In genomic region chr1:181092883-181093282, GRCh38 we compare ENCODE assay signal across 12 cellular contexts. TPM values are rescaled to one million over a fixed set of nuclear protein-coding genes. Genes with fewer than 3 reads are reported as not detected.
DNase-seq lines count a peak whose midpoint lies in the region; FAIRE-seq and TF ChIP-seq lines count a peak whose summit lies in the region.
"Had no signal": no experiment of that assay in that cellular context is flagged by ENCODE, and none has a peak within 500 bp of the region (broad histone marks: within the 10 kb centered on the region; RNA-seq: fewer than 3 reads in every experiment).

No MANE protein-coding gene starts in this region.

- peaks cover 0 to 6% of the 10 kb centered on the region in 2 donors for H3K27me3 Mint-ChIP-seq in CD8-positive, alpha-beta memory T cell
- peaks cover 18% of the 10 kb centered on the region for H3K27me3 Mint-ChIP-seq in endothelial cell (ENCODE audit: unreplicated experiment)
- peaks cover 4% of the 10 kb centered on the region for H3K27me3 Mint-ChIP-seq in neural progenitor cell (ENCODE audit: insufficient read depth, low read depth)

- H2AFZ ChIP-seq in OCI-LY3 (ENCODE audit: low read depth, low read length) (no peak overlapping the region), neural progenitor cell (replicated peaks) (no peak overlapping the region)

- TF ChIP-seq CTCF in OCI-LY3 (IDR thresholded peaks at IDR 0.05; ENCODE audit: low read depth, low read length) (no peak), endothelial cell (IDR thresholded peaks at IDR 0.05; ENCODE audit: unreplicated experiment) (no peak), neural progenitor cell (IDR thresholded peaks at IDR 0.05) (no peak)

- peaks cover 0 to 3% (median 0%) of the 10 kb centered on the region in 5 donors for H3K9me3 Mint-ChIP-seq in CD8-positive, alpha-beta memory T cell
- H3K9me3 Mint-ChIP-seq in endothelial cell (ENCODE audit: unreplicated experiment) (no peaks in the 10 kb centered on the region), neural progenitor cell (no peaks in the 10 kb centered on the region)

- no peak for TF ChIP-seq POLR2A in H54 (IDR thresholded peaks at IDR 0.05; ENCODE audit: low read depth, low read length)

- no peaks in the 10 kb centered on the region for H3K9me3 ChIP-seq in CD8-positive, alpha-beta memory T cell (ENCODE audit: low read length)
- H3K9me3 ChIP-seq in OCI-LY3 (ENCODE audit: insufficient read depth, low read length) (no peaks in the 10 kb centered on the region), neural progenitor cell (ENCODE audit: low read depth) (no peaks in the 10 kb centered on the region)
- H3K9me3 ChIP-seq: thyroid gland had no signal

- peak overlapping the region; percentile 70 for H3K4me2 ChIP-seq in OCI-LY3 (ENCODE audit: low read length)
- H3K4me2 ChIP-seq in neural progenitor cell = no peak overlapping the region

- H3K4me1 ChIP-seq in CD8-positive, alpha-beta memory T cell (ENCODE audit: insufficient read depth, low read length) = peaks cover 19% of the 10 kb centered on the region
- H3K4me1 ChIP-seq in OCI-LY3 (ENCODE audit: low read length) (peaks cover 61% of the 10 kb centered on the region), neural progenitor cell (peaks cover 45% of the 10 kb centered on the region)

- H3K36me3 ChIP-seq in CD8-positive, alpha-beta memory T cell (ENCODE audit: insufficient read depth, low read length) = no peaks in the 10 kb centered on the region
- H3K36me3 ChIP-seq in OCI-LY3 (replicated peaks; ENCODE audit: low read depth, low read length) = peaks cover 74% of the 10 kb centered on the region
- no peaks in the 10 kb centered on the region for H3K36me3 ChIP-seq in neural progenitor cell
- H3K36me3 ChIP-seq: thyroid gland had no signal

- peak overlapping the region in 6 of 8 donors; percentile 18 to 98 (median 47) for H3K27ac Mint-ChIP-seq in CD8-positive, alpha-beta memory T cell
- H3K27ac Mint-ChIP-seq in endothelial cell (ENCODE audit: unreplicated experiment) (peak overlapping the region; percentile 5), neural progenitor cell (peak overlapping the region; percentile 36)

- H4K20me1 ChIP-seq in OCI-LY3 (ENCODE audit: insufficient read depth, low read length) = peaks cover 79% of the 10 kb centered on the region
- H4K20me1 ChIP-seq in neural progenitor cell (ENCODE audit: low read depth) = peaks cover 52% of the 10 kb centered on the region

- DNase-seq in CD8-positive, alpha-beta memory T cell = no peak
- no peak for DNase-seq in endothelial cell (ENCODE audit: low spot score)
- no peak for DNase-seq in neural progenitor cell (ENCODE audit: low spot score)
- DNase-seq in SKM-1 treated with dmso at 0.1 percent for 144 hours (lab: John Stamatoyannopoulos, UW; ENCODE audit: unreplicated experiment) = no peak
- DNase-seq in H54 (ENCODE audit: insufficient read length, low spot score) = no peak
- DNase-seq in kidney glomerular epithelial cell (lab: John Stamatoyannopoulos, UW) = no peak
- DNase-seq: EL; NCI-H82; stimulated activated CD4-positive, alpha-beta T cell treated with anti-CD3 and anti-CD28 coated beads, Interleukin-2, amount 100 ng/mL, for 48 hours; thyroid gland had no signal

- H3K27ac ChIP-seq in CD8-positive, alpha-beta memory T cell (ENCODE audit: low read depth, low read length) = no peak overlapping the region
- H3K27ac ChIP-seq in OCI-LY3 (ENCODE audit: low read length) = no peak overlapping the region
- no peak overlapping the region for H3K27ac ChIP-seq in neural progenitor cell
- H3K27ac ChIP-seq: thyroid gland had no signal

- peaks cover 2 to 42% (median 4%) of the 10 kb centered on the region in 3 donors for H3K36me3 Mint-ChIP-seq in CD8-positive, alpha-beta memory T cell
- H3K36me3 Mint-ChIP-seq in endothelial cell (ENCODE audit: low read depth, unreplicated experiment) (peaks cover 14% of the 10 kb centered on the region), neural progenitor cell (peaks cover 14% of the 10 kb centered on the region)

- H3K9ac ChIP-seq in OCI-LY3 (ENCODE audit: low read length) = no peak overlapping the region
- no peak overlapping the region for H3K9ac ChIP-seq in neural progenitor cell

- H3K4me3 Mint-ChIP-seq in CD8-positive, alpha-beta memory T cell = peak overlapping the region in 2 of 7 donors; percentile 20 to 23
- peak overlapping the region; percentile 56 for H3K4me3 Mint-ChIP-seq in endothelial cell (ENCODE audit: unreplicated experiment)
- H3K4me3 Mint-ChIP-seq in neural progenitor cell = peak overlapping the region; percentile 54

- H3K79me2 ChIP-seq in OCI-LY3 (ENCODE audit: low read length) (peaks cover 83% of the 10 kb centered on the region), neural progenitor cell (ENCODE audit: low read depth) (peaks cover 43% of the 10 kb centered on the region)

- peaks cover 35 to 47% (median 41%) of the 10 kb centered on the region in 3 donors for H3K4me1 Mint-ChIP-seq in CD8-positive, alpha-beta memory T cell
- H3K4me1 Mint-ChIP-seq in endothelial cell (ENCODE audit: unreplicated experiment) = peaks cover 44% of the 10 kb centered on the region
- H3K4me1 Mint-ChIP-seq in neural progenitor cell = peaks cover 63% of the 10 kb centered on the region

- no peaks in the 10 kb centered on the region for H3K27me3 ChIP-seq in CD8-positive, alpha-beta memory T cell (ENCODE audit: insufficient read depth, low read length, poor library complexity, severe bottlenecking)
- H3K27me3 ChIP-seq in OCI-LY3 (ENCODE audit: low read depth, low read length) (no peaks in the 10 kb centered on the region), neural progenitor cell (peaks cover 11% of the 10 kb centered on the region)
- H3K27me3 ChIP-seq: thyroid gland had no signal

- H3K4me3 ChIP-seq in CD8-positive, alpha-beta memory T cell (ENCODE audit: low read length) = no peak overlapping the region
- H3K4me3 ChIP-seq in OCI-LY3 (ENCODE audit: low read length) (peak overlapping the region; percentile 31), neural progenitor cell (no peak overlapping the region)
- H3K4me3 ChIP-seq: thyroid gland had no signal

- POLR2A ChIA-PET in CD8-positive, alpha-beta memory T cell (lab: Charles Lee) = interaction anchor here (0.5 to 5.5 kb wide), 2 partner anchors 12 to 57 kb away, joined by 3 to 111 read pairs; no protein-coding TSS in a partner anchor

- peaks cover 26% of the 10 kb centered on the region for H3F3A ChIP-seq in neural progenitor cell (ENCODE audit: low read depth)

- CTCF ChIA-PET in CD8-positive, alpha-beta memory T cell (lab: Charles Lee) = interaction anchor here (1.0 to 5.7 kb wide), 2 partner anchors 38 to 49 kb away, joined by 3 to 70 read pairs; no protein-coding TSS in a partner anchor

- no peak for FAIRE-seq in H54 (lab: Jason Lieb, UNC)
- FAIRE-seq: colon had no signal

RNA-seq across cellular contexts. Expression of gene IER5, which starts 4.4 kb away (rescaled TPM):
- 10 to 100 TPM; 52.3 to 57.2 TPM for total RNA-seq in CD8-positive, alpha-beta memory T cell
- polyA plus RNA-seq in CD8-positive, alpha-beta memory T cell = 29.0 TPM
- total RNA-seq in endothelial cell (ENCODE audit: unreplicated experiment) (18.0 TPM), neural progenitor cell (ENCODE audit: low replicate concordance) (8.0 and 15.3 TPM in 2 replicates)

RNA-seq across cellular contexts. Expression of gene MR1, which starts 59.1 kb away (rescaled TPM):
- total RNA-seq in CD8-positive, alpha-beta memory T cell = 10 to 100 TPM; 13.8 to 16.4 TPM
- 37.7 TPM for polyA plus RNA-seq in CD8-positive, alpha-beta memory T cell
- total RNA-seq in endothelial cell (ENCODE audit: unreplicated experiment) (0.67 TPM), neural progenitor cell (ENCODE audit: low replicate concordance) (0.03 TPM in 1 of 2 replicates, not detected in the other)
